Comparison of ENCODE assay signal across 8 cellular contexts in genomic region chr2:207163815-207164747, GRCh38. TPM values are rescaled to one million over a fixed set of nuclear protein-coding genes. Genes with fewer than 3 reads are reported as not detected.
DNase-seq lines count a peak whose midpoint lies in the region; ATAC-seq and TF ChIP-seq lines count a peak whose summit lies in the region.

No MANE protein-coding gene starts in this region.

- H3K27ac Mint-ChIP-seq in Caco-2 (ENCODE audit: unreplicated experiment) (no peak overlapping the region), IgD-negative memory B cell (peak overlapping the region; percentile 98), osteocyte (ENCODE audit: unreplicated experiment) (peak overlapping the region; percentile 100)
- H3K27ac Mint-ChIP-seq in activated naive CD8-positive, alpha-beta T cell treated with anti-CD3 and anti-CD28 coated beads for 36 hours: peak overlapping the region; percentile 96

- CTCF ChIA-PET in Caco-2 (lab: Charles Lee): no interaction called here

- intact Hi-C loops in Caco-2 (cut with micrococcal nuclease; ENCODE audit: unreplicated experiment): no loop called here

- peaks cover 14% of the 10 kb centered on the region for H3K27me3 Mint-ChIP-seq in Caco-2 (ENCODE audit: insufficient read depth, unreplicated experiment)
- no peaks in the 10 kb centered on the region for H3K27me3 Mint-ChIP-seq in IgD-negative memory B cell
- no peaks in the 10 kb centered on the region for H3K27me3 Mint-ChIP-seq in activated naive CD8-positive, alpha-beta T cell treated with anti-CD3 and anti-CD28 coated beads for 36 hours
- H3K27me3 Mint-ChIP-seq in osteocyte (ENCODE audit: unreplicated experiment): no peaks in the 10 kb centered on the region

- peaks cover 13% of the 10 kb centered on the region for H3K36me3 Mint-ChIP-seq in Caco-2 (ENCODE audit: insufficient read depth, unreplicated experiment)
- H3K36me3 Mint-ChIP-seq in IgD-negative memory B cell: peaks cover 2% of the 10 kb centered on the region
- H3K36me3 Mint-ChIP-seq in activated naive CD8-positive, alpha-beta T cell treated with anti-CD3 and anti-CD28 coated beads for 36 hours: no peaks in the 10 kb centered on the region
- H3K36me3 Mint-ChIP-seq in osteocyte (ENCODE audit: unreplicated experiment): no peaks in the 10 kb centered on the region

- H3K36me3 ChIP-seq in Caco-2 (ENCODE audit: control insufficient read depth, insufficient read depth, low read length): no peaks in the 10 kb centered on the region
- peaks cover 3% of the 10 kb centered on the region for H3K36me3 ChIP-seq in cardiac muscle cell

- H3K4me3 Mint-ChIP-seq in Caco-2 (ENCODE audit: unreplicated experiment) (peak overlapping the region; percentile 90), IgD-negative memory B cell (peak overlapping the region; percentile 95 to 100 (median 96)), osteocyte (ENCODE audit: unreplicated experiment) (peak overlapping the region; percentile 91)
- peak overlapping the region; percentile 90 for H3K4me3 Mint-ChIP-seq in activated naive CD8-positive, alpha-beta T cell treated with anti-CD3 and anti-CD28 coated beads for 36 hours

- peaks cover 9% of the 10 kb centered on the region for H3K4me1 Mint-ChIP-seq in Caco-2 (ENCODE audit: low read depth, unreplicated experiment)
- peaks cover 31 to 47% (median 32%) of the 10 kb centered on the region in 3 donors for H3K4me1 Mint-ChIP-seq in IgD-negative memory B cell
- peaks cover 68% of the 10 kb centered on the region for H3K4me1 Mint-ChIP-seq in activated naive CD8-positive, alpha-beta T cell treated with anti-CD3 and anti-CD28 coated beads for 36 hours
- peaks cover 59% of the 10 kb centered on the region for H3K4me1 Mint-ChIP-seq in osteocyte (ENCODE audit: unreplicated experiment)

- POLR2A ChIA-PET in Caco-2 (lab: Charles Lee): no interaction called here

- DNase-seq in Caco-2 (no peak), cardiac muscle cell (ENCODE audit: low read depth in 1 of 2, low spot score in 1 of 2) (peak; percentile 52 to 78), osteocyte (ENCODE audit: extremely low spot score, unreplicated experiment) (no peak), amniotic stem cell (lab: John Stamatoyannopoulos, UW) (no peak)
- no peak for DNase-seq in activated naive CD8-positive, alpha-beta T cell treated with anti-CD3 and anti-CD28 coated beads for 36 hours

- H3K4me3 ChIP-seq in Caco-2 (ENCODE audit: low read depth, low read length) (peak overlapping the region; percentile 11; the same call in 1 of the 2 replicates), cardiac muscle cell (peak overlapping the region; percentile 85)

- H3K9me3 Mint-ChIP-seq in Caco-2 (ENCODE audit: unreplicated experiment) (no peaks in the 10 kb centered on the region), IgD-negative memory B cell (no peaks in the 10 kb centered on the region), osteocyte (ENCODE audit: unreplicated experiment) (no peaks in the 10 kb centered on the region)
- no peaks in the 10 kb centered on the region for H3K9me3 Mint-ChIP-seq in activated naive CD8-positive, alpha-beta T cell treated with anti-CD3 and anti-CD28 coated beads for 36 hours

- no peak for TF ChIP-seq CTCF in Caco-2 (IDR thresholded peaks at IDR 0.05; ENCODE audit: insufficient read depth in 1 of 2, low read depth in 1 of 2, low read length in 1 of 2, severe bottlenecking in 1 of 2, unreplicated experiment in 1 of 2)
- TF ChIP-seq CTCF in cardiac muscle cell (IDR thresholded peaks at IDR 0.05; ENCODE audit: low read depth, low read length): no peak
- TF ChIP-seq CTCF in osteocyte (IDR thresholded peaks at IDR 0.05): no peak

- BruUV-seq in Caco-2 (replicated peaks; lab: Mats Ljungman, UMichigan): no TSS peak

- peak overlapping the region; percentile 95 for H3K27ac ChIP-seq in cardiac muscle cell

- ATAC-seq in HG03457 (IDR thresholded peaks at IDR 0.05; ENCODE audit: unreplicated experiment) (no peak), HG03565 (IDR thresholded peaks at IDR 0.05; ENCODE audit: unreplicated experiment) (no peak)

- H3K27me3 ChIP-seq in Caco-2 (replicated peaks; ENCODE audit: control insufficient read depth, insufficient read depth, low read length): peaks cover 10% of the 10 kb centered on the region
- H3K27me3 ChIP-seq in cardiac muscle cell: no peaks in the 10 kb centered on the region

- H3K4me1 ChIP-seq in Caco-2 (peaks cover 10% of the 10 kb centered on the region; the same call in 1 of the 2 replicates), cardiac muscle cell (ENCODE audit: low read depth) (peaks cover 15% of the 10 kb centered on the region)

- no peaks in the 10 kb centered on the region for H3K9me3 ChIP-seq in Caco-2
- H3K9me3 ChIP-seq in cardiac muscle cell (ENCODE audit: low read depth): no peaks in the 10 kb centered on the region

RNA-seq across cellular contexts. Expression of gene KLF7, which starts 1.7 kb away (rescaled TPM):
- total RNA-seq in Caco-2 (2022): 0.36 and 1.2 TPM in 2 replicates
- 17.9 TPM for polyA plus RNA-seq in IgD-negative memory B cell
- total RNA-seq in activated naive CD8-positive, alpha-beta T cell treated with anti-CD3 and anti-CD28 coated beads for 36 hours: 10 to 100 TPM in 1 of 2 experiments, 1 to 10 TPM in 1; 8.2 to 10.1 TPM
- 7.5 and 9.3 TPM in 2 replicates for total RNA-seq in cardiac muscle cell
- 8.3 and 9.6 TPM in 2 replicates for polyA plus RNA-seq in cardiac muscle cell
- 36.7 and 39.8 TPM in 2 replicates for total RNA-seq in osteocyte

Comparison
In these comparisons a context has a peak if more than half of its experiments do, and no peak if none do; other contexts are left out.
1. DNase-seq: peak in cardiac muscle cell (2 of 2); none in Caco-2 (0 of 2), activated naive CD8-positive, alpha-beta T cell treated with anti-CD3 and anti-CD28 coated beads for 36 hours (single experiment), osteocyte (single experiment) and amniotic stem cell (single experiment).
2. Peak in every context shown above with its lines, with median percentiles within 50 percentile points of each other: H3K4me3 Mint-ChIP-seq.